Comparison of ENCODE assay signal across 8 cellular contexts in genomic region chr3:187318819-187319616, GRCh38. TPM values are rescaled to one million over a fixed set of nuclear protein-coding genes. Genes with fewer than 3 reads are reported as not detected.
DNase-seq lines count a peak whose midpoint lies in the region; ATAC-seq lines count a peak whose summit lies in the region.

No MANE protein-coding gene starts in this region.

- ATAC-seq in GM18858 (IDR thresholded peaks at IDR 0.05; ENCODE audit: unreplicated experiment): no peak

- H3K9me3 Mint-ChIP-seq in immature natural killer cell: no peaks in the 10 kb centered on the region

- peaks cover 15 to 26% of the 10 kb centered on the region in 2 donors for H3K4me1 Mint-ChIP-seq in immature natural killer cell

- peaks cover 6 to 14% (median 9%) of the 10 kb centered on the region in 3 donors for H3K27me3 Mint-ChIP-seq in immature natural killer cell (ENCODE audit: low read depth in 3 of 3)

- peak overlapping the region in 3 of 5 donors; percentile 22 to 45 (median 44) for H3K4me3 Mint-ChIP-seq in immature natural killer cell

- no peak overlapping the region for H3K27ac Mint-ChIP-seq in immature natural killer cell

- H3K36me3 Mint-ChIP-seq in immature natural killer cell: no peaks in the 10 kb centered on the region

- DNase-seq in activated CD8-positive, alpha-beta memory T cell treated with anti-CD3 and anti-CD28 coated beads for 24 hours: peak; percentile 75
- DNase-seq in activated CD8-positive, alpha-beta memory T cell treated with anti-CD3 and anti-CD28 coated beads, Interleukin-2, amount 50 U/mL, for 48 hours: no peak
- peak; percentile 82 for DNase-seq in NCI-H1105 (lab: John Stamatoyannopoulos, UW)
- peak in 4 of 5 experiments; percentile 4 to 54 (median 18) for DNase-seq in T-helper 2 cell
- DNase-seq in brain pericyte (ENCODE audit: low read depth, low spot score): peak; percentile 30
- peak; percentile 31 to 53 (median 42) for DNase-seq in immature natural killer cell
- DNase-seq in stimulated activated CD4-positive, alpha-beta T cell treated with anti-CD3 and anti-CD28 coated beads, Interleukin-12 subunit alpha, Interleukin-12 subunit beta, amount 100 ng/mL, for 48 hours (ENCODE audit: low read depth in 2 of 3, low spot score in 1 of 3): peak; percentile 5 to 32 (median 10)

RNA-seq across cellular contexts. Expression of gene MASP1, which starts 27.5 kb away (rescaled TPM):
- polyA plus RNA-seq in immature natural killer cell: not detected

RNA-seq across cellular contexts. Expression of gene RTP4, which starts 49.2 kb away (rescaled TPM):
- 10 to 100 TPM in 1 of 3 donors, 1 to 10 TPM in 2; 3.7 to 17.3 (median 8.8) TPM for polyA plus RNA-seq in immature natural killer cell
